ENCODE assay signal across 10 cellular contexts in genomic region chr6:68108243-68108835, GRCh38.
DNase-seq lines count a peak whose midpoint lies in the region; ATAC-seq, FAIRE-seq and TF ChIP-seq lines count a peak whose summit lies in the region.
"Had no signal": no experiment of that assay in that cellular context is flagged by ENCODE, and none has a peak within 500 bp of the region (broad histone marks: within the 10 kb centered on the region; RNA-seq: fewer than 3 reads in every experiment).

No MANE protein-coding gene starts in this region.

- no peaks in the 10 kb centered on the region for H3K9me3 ChIP-seq in astrocyte (ENCODE audit: insufficient read depth, low read depth, low read length)
- H3K9me3 ChIP-seq: BE2C had no signal

- H4K20me1 ChIP-seq in astrocyte (ENCODE audit: insufficient read depth, low read length), result no peaks in the 10 kb centered on the region

- H3K27me3 Mint-ChIP-seq in astrocyte (ENCODE audit: low read depth, unreplicated experiment), result no peaks in the 10 kb centered on the region

- peak overlapping the region; percentile 19 for H2AFZ ChIP-seq in astrocyte (ENCODE audit: low read depth, low read length)

- H3K4me1 Mint-ChIP-seq in astrocyte (ENCODE audit: low read depth, unreplicated experiment), result peaks cover 21% of the 10 kb centered on the region

- H3K27ac ChIP-seq in astrocyte (ENCODE audit: low read depth, low read length), result peak overlapping the region; percentile 24

- TF ChIP-seq CTCF in GM10266 (IDR thresholded peaks at IDR 0.05; ENCODE audit: control insufficient read depth, insufficient read depth, low read depth, missing control alignments) (no peak), astrocyte (IDR thresholded peaks at IDR 0.05; ENCODE audit: insufficient read depth, low read depth, low read length) (no peak)

- H3K4me3 ChIP-seq in astrocyte (ENCODE audit: insufficient read depth, low read depth, low read length), result no peak overlapping the region

- H3K36me3 ChIP-seq in astrocyte (ENCODE audit: insufficient read depth, low read length), result no peaks in the 10 kb centered on the region
- H3K36me3 ChIP-seq: BE2C had no signal

- H3K4me2 ChIP-seq in astrocyte (ENCODE audit: low read length), result peak overlapping the region; percentile 35

- H3K9ac ChIP-seq in astrocyte (ENCODE audit: low read length), result no peak overlapping the region

- H3K36me3 Mint-ChIP-seq in astrocyte (ENCODE audit: low read depth, unreplicated experiment), result no peaks in the 10 kb centered on the region

- no peaks in the 10 kb centered on the region for H3K4me1 ChIP-seq in astrocyte (ENCODE audit: insufficient read depth, low read length)
- H3K4me1 ChIP-seq: BE2C had no signal

- H3K9me3 Mint-ChIP-seq in astrocyte (ENCODE audit: unreplicated experiment), result no peaks in the 10 kb centered on the region

- no peaks in the 10 kb centered on the region for H3K79me2 ChIP-seq in astrocyte (ENCODE audit: insufficient read depth, low read length)

- H3K27me3 ChIP-seq in astrocyte (ENCODE audit: insufficient read depth, low read length), result no peaks in the 10 kb centered on the region
- H3K27me3 ChIP-seq: BE2C had no signal

- H3K4me3 Mint-ChIP-seq in astrocyte (ENCODE audit: unreplicated experiment), result no peak overlapping the region

- ATAC-seq in GM21619 (IDR thresholded peaks at IDR 0.05; ENCODE audit: unreplicated experiment), result peak; percentile 60
- ATAC-seq in HG03432 (IDR thresholded peaks at IDR 0.05; ENCODE audit: unreplicated experiment), result peak; percentile 93

- peak overlapping the region; percentile 98 for H3K27ac Mint-ChIP-seq in astrocyte (ENCODE audit: unreplicated experiment)

- FAIRE-seq in astrocyte (lab: Jason Lieb, UNC), result no peak

- DNase-seq in GM10266 (ENCODE audit: extremely low spot score) (peak; percentile 6), astrocyte (ENCODE audit: low read depth) (peak; percentile 44), mucosa of gallbladder (ENCODE audit: low spot score) (no peak), Kasumi-1 (lab: John Stamatoyannopoulos, UW) (no peak), SIG-M5 treated with dmso at 0.1 percent for 504 hours (lab: John Stamatoyannopoulos, UW; ENCODE audit: unreplicated experiment) (no peak), NCI-H1105 treated with DMSO at 0.1 percent for 48 hours (lab: John Stamatoyannopoulos, UW) (no peak)
- DNase-seq: activated CD8-positive, alpha-beta memory T cell treated with anti-CD3 and anti-CD28 coated beads for 24 hours; BE2C had no signal

Comparison
In these comparisons a context has a peak if more than half of its experiments do, and no peak if none do; other contexts are left out.
1. DNase-seq: peak in GM10266 (single experiment) and astrocyte (single experiment); none in mucosa of gallbladder (single experiment), Kasumi-1 (0 of 2), SIG-M5 treated with dmso at 0.1 percent for 504 hours (single experiment) and NCI-H1105 treated with DMSO at 0.1 percent for 48 hours (single experiment).